ENCODE assay signal across 28 cellular contexts in the genomic region with DNA sequence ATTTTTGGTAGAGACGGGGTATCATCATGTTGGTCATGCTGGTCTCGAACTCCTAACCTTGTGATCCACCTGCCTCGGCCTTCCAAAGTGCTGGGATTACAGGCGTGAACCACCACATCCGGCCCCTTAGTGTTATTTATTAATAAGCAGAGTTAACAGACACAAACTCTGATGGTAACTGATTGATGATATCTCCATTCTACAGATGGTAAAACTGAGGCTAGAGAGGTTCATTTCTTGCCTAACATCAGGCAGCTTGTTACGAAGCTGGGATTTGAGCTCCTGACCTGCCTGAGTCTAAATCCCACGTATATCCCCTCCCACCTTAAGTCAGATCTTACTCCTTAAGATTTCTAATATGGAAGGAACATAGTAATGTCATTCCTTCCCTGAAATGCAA.
"Had no signal": no experiment of that assay in that cellular context is flagged by ENCODE, and none has a peak within 500 bp of the region (broad histone marks: within the 10 kb centered on the region; RNA-seq: fewer than 3 reads in every experiment).

No MANE protein-coding gene starts in this region.

- H3K36me3 ChIP-seq: heart right ventricle, lower lobe of right lung, thyroid gland had no signal

- H3K4me2 ChIP-seq: smooth muscle cell had no signal

- H3K9me3 Mint-ChIP-seq: immature natural killer cell; natural killer cell; neural crest cell; stimulated activated naive CD8-positive, alpha-beta T cell treated with anti-CD3 and anti-CD28 coated beads, Interleukin-15, amount 100 ng/mL, for 72 hours had no signal

- DNase-seq: dorsolateral prefrontal cortex; effector CD8-positive, alpha-beta T cell; endodermal cell; foreskin keratinocyte; heart right ventricle; hypothalamus; immature natural killer cell; islet precursor cell; left ventricle myocardium superior; lower lobe of right lung; natural killer cell; stimulated activated CD4-positive, alpha-beta T cell treated with anti-CD3 and anti-CD28 coated beads, Interleukin-12 subunit alpha, Interleukin-12 subunit beta, amount 100 ng/mL, for 4 hours; stimulated activated CD4-positive, alpha-beta T cell treated with anti-CD3 and anti-CD28 coated beads, Interleukin-1b, Interleukin-23, amount 100 ng/mL, for 48 hours; stimulated activated CD4-positive, alpha-beta T cell treated with anti-CD3 and anti-CD28 coated beads, Interleukin-4, amount 100 ng/mL, for 1 hour; stimulated activated CD8-positive, alpha-beta memory T cell treated with anti-CD3 and anti-CD28 coated beads, Interleukin-4, amount 100 ng/mL, for 48 hours; stimulated activated naive CD4-positive, alpha-beta T cell; stimulated activated naive CD8-positive, alpha-beta T cell treated with anti-CD3 and anti-CD28 coated beads, Interleukin-15, amount 100 ng/mL, for 72 hours; thyroid gland had no signal

- H3K9me3 ChIP-seq: gastroesophageal sphincter, heart right ventricle, lower lobe of right lung, neutrophil, thyroid gland had no signal

- H3K4me3 Mint-ChIP-seq: endodermal cell; immature natural killer cell; natural killer cell; neural crest cell; stimulated activated naive CD8-positive, alpha-beta T cell treated with anti-CD3 and anti-CD28 coated beads, Interleukin-15, amount 100 ng/mL, for 72 hours; type B pancreatic cell had no signal

- H3K36me3 Mint-ChIP-seq: immature natural killer cell, natural killer cell had no signal

- H3K27ac ChIP-seq: dorsolateral prefrontal cortex, epithelial cell of prostate, foreskin keratinocyte, gastroesophageal sphincter, heart right ventricle, lower lobe of right lung, neutrophil, parathyroid adenoma, thyroid gland had no signal

- ATAC-seq: esophagus mucosa; foreskin keratinocyte; gastroesophageal sphincter; heart right ventricle; left ventricle myocardium superior; lower lobe of right lung; natural killer cell; sciatic nerve; stimulated activated naive CD8-positive, alpha-beta T cell treated with anti-CD3 and anti-CD28 coated beads, Interleukin-15, amount 100 ng/mL, for 72 hours had no signal

- H3K27ac Mint-ChIP-seq: endodermal cell, immature natural killer cell, natural killer cell, progenitor cell of endocrine pancreas, type B pancreatic cell had no signal

- H3K27me3 Mint-ChIP-seq: progenitor cell of endocrine pancreas; stimulated activated naive CD8-positive, alpha-beta T cell treated with anti-CD3 and anti-CD28 coated beads, Interleukin-15, amount 100 ng/mL, for 72 hours; type B pancreatic cell had no signal

- H3K4me3 ChIP-seq: dorsolateral prefrontal cortex, gastroesophageal sphincter, heart right ventricle, lower lobe of right lung, smooth muscle cell, thyroid gland had no signal

- H3K9ac ChIP-seq: parathyroid adenoma had no signal

- H3K27me3 ChIP-seq: dorsolateral prefrontal cortex, foreskin keratinocyte, gastroesophageal sphincter, heart right ventricle, neutrophil, thyroid gland had no signal

- H3K4me1 ChIP-seq: parathyroid adenoma, thyroid gland had no signal
